ENCODE assay signal across 20 cellular contexts in genomic region chr5:135024956-135025729, GRCh38. TPM values are rescaled to one million over a fixed set of nuclear protein-coding genes. Genes with fewer than 3 reads are reported as not detected.
DNase-seq lines count a peak whose midpoint lies in the region; ATAC-seq, FAIRE-seq and TF ChIP-seq lines count a peak whose summit lies in the region.
"Had no signal": no experiment of that assay in that cellular context is flagged by ENCODE, and none has a peak within 500 bp of the region (broad histone marks: within the 10 kb centered on the region; RNA-seq: fewer than 3 reads in every experiment).

No MANE protein-coding gene starts in this region.

- no peak overlapping the region for H3K4me2 ChIP-seq in K562 (ENCODE audit: insufficient read depth, low read length)

- ATAC-seq in K562 = peak; percentile 76
- ATAC-seq in GM21423 (IDR thresholded peaks at IDR 0.05; ENCODE audit: unreplicated experiment) = no peak
- no peak for ATAC-seq in HG02610 (IDR thresholded peaks at IDR 0.05; ENCODE audit: unreplicated experiment)
- ATAC-seq: stimulated activated effector memory CD8-positive, alpha-beta T cell treated with anti-CD3 and anti-CD28 coated beads, Interleukin-12 subunit alpha, Interleukin-12 subunit beta, amount 100 ng/mL, for 72 hours had no signal

- H4K20me1 ChIP-seq in K562 (replicated peaks; ENCODE audit: control insufficient read depth, insufficient read depth, low read length) = peaks cover 10% of the 10 kb centered on the region; the same call in 1 of the 2 replicates

- no peak for TF ChIP-seq POLR2A in K562 (conservative IDR thresholded peaks at IDR 0.05)

- DNase-seq in CD14-positive monocyte (ENCODE audit: low spot score) (peak; percentile 28), HPDE6-E6E7 (ENCODE audit: extremely low spot score) (peak; percentile 95), K562 (ENCODE audit: extremely low read depth in 1 of 4, low spot score in 3 of 4) (peak; percentile 59 to 78 (median 62)), mesothelial cell of epicardium (ENCODE audit: low spot score in 2 of 2, unreplicated experiment in 2 of 2) (no peak), islet precursor cell (no peak), NCI-H446 (lab: John Stamatoyannopoulos, UW) (no peak)
- DNase-seq: activated CD4-positive, alpha-beta memory T cell treated with anti-CD3 and anti-CD28 coated beads, Interleukin-2, amount 10 ng/mL, durations not matched to agents 7 days and 5 days; amygdala; NCI-H1436; NCI-H510A treated with DMSO at 0.1 percent for 48 hours; Peyer's patch had no signal

- peaks cover 3 to 6% of the 10 kb centered on the region in 2 donors for H3K36me3 Mint-ChIP-seq in CD14-positive monocyte
- peaks cover 3% of the 10 kb centered on the region for H3K36me3 Mint-ChIP-seq in mesothelial cell of epicardium

- H3K27ac ChIP-seq in K562 (ENCODE audit: extremely low read depth, low read depth, low read length) = no peak overlapping the region
- H3K27ac ChIP-seq: Peyer's patch had no signal

- peaks cover 28% of the 10 kb centered on the region for H3K79me2 ChIP-seq in K562 (ENCODE audit: control insufficient read depth, insufficient read depth, low read length)

- no peak for TF ChIP-seq RAD21 in K562 (CRISPR knock-in tag; conservative IDR thresholded peaks at IDR 0.05 in 1 of 2, IDR thresholded peaks at IDR 0.05 in 1 of 2)

- 60% methylated on average over 11 of the region's 11 CpGs for WGBS in K562 (ENCODE audit: insufficient coverage, low coverage, missing lambda C conversion rate)

- no peaks in the 10 kb centered on the region for H3K9me3 ChIP-seq in K562 (replicated peaks; ENCODE audit: control insufficient read depth, insufficient read depth, low read depth, low read length)

- FAIRE-seq in K562 (lab: Jason Lieb, UNC) = peak; percentile 95
- FAIRE-seq: colon, GM18507, GM19239 had no signal

- TF ChIP-seq CTCF in CD14-positive monocyte (IDR thresholded peaks at IDR 0.05) = no peak
- no peak for TF ChIP-seq CTCF in K562 (IDR thresholded peaks at IDR 0.05 in 2 of 3, conservative IDR thresholded peaks at IDR 0.05 in 1 of 3; ENCODE audit: insufficient read depth in 2 of 3, low read depth in 1 of 3, low read length in 3 of 3)
- no peak for TF ChIP-seq CTCF in mesothelial cell of epicardium (IDR thresholded peaks at IDR 0.05; ENCODE audit: unreplicated experiment)

- no peaks in the 10 kb centered on the region for H3K27me3 ChIP-seq in K562 (ENCODE audit: control insufficient read depth in 2 of 2, insufficient read depth in 2 of 2, low read length in 2 of 2)

- H3K4me3 ChIP-seq in K562 = no peak overlapping the region
- H3K4me3 ChIP-seq: Peyer's patch had no signal

- H3K9me3 Mint-ChIP-seq in CD14-positive monocyte (peaks cover 0 to 13% (median 8%) of the 10 kb centered on the region in 7 donors), mesothelial cell of epicardium (no peaks in the 10 kb centered on the region)
- H3K9me3 Mint-ChIP-seq: activated CD4-positive, alpha-beta memory T cell treated with anti-CD3 and anti-CD28 coated beads, Interleukin-2, amount 10 ng/mL, durations not matched to agents 7 days and 5 days had no signal

- no peak for TF ChIP-seq EP300 in K562 (IDR thresholded peaks at IDR 0.05; ENCODE audit: low read length)

- H3K9ac ChIP-seq in K562 (ENCODE audit: insufficient read depth in 1 of 2, low read depth in 2 of 2, low read length in 2 of 2) = 0 out of 4 replicates have a peak overlapping the region, but pooled peaks of 1 of the 2 experiments have one; percentile 7

- H3K4me1 ChIP-seq in K562 (replicated peaks in 1 of 2; ENCODE audit: control insufficient read depth in 2 of 2, insufficient read depth in 2 of 2, low read length in 2 of 2) = peaks cover 7 to 42% of the 10 kb centered on the region in 2 experiments; a peak in 4 of 5 replicates

- CTCF ChIA-PET in K562 (lab: Yijun Ruan, JAX; ENCODE audit: low intra/inter-chr PET ratio) = no interaction called here

- H2AFZ ChIP-seq in K562 (ENCODE audit: low read depth, low read length) = no peak overlapping the region

- no peaks in the 10 kb centered on the region for H3K9me1 ChIP-seq in K562 (ENCODE audit: control insufficient read depth, insufficient read depth, low read length)

- in situ Hi-C loops in K562 (cut with MboI) = no loop called here

- H3K36me3 ChIP-seq in K562 (ENCODE audit: control insufficient read depth, insufficient read depth, low read length) = peaks cover 36% of the 10 kb centered on the region
- H3K36me3 ChIP-seq: Peyer's patch had no signal

- intact Hi-C loops in CD14-positive monocyte (cut with micrococcal nuclease) = no loop called here
- intact Hi-C loops in K562 (cut with micrococcal nuclease) = no loop called here

- POLR2A ChIA-PET in K562 (lab: Yijun Ruan, JAX) = interaction anchor here (0.9 to 2.8 kb wide), 10 partner anchors 8 to 301 kb away, joined by 3 to 35 read pairs (median 4); partner anchors contain the start of gene C5orf24

- H3K4me3 Mint-ChIP-seq in CD14-positive monocyte (peak overlapping the region in 1 of 2 donors; percentile 51), mesothelial cell of epicardium (no peak overlapping the region)
- H3K4me3 Mint-ChIP-seq: activated CD4-positive, alpha-beta memory T cell treated with anti-CD3 and anti-CD28 coated beads, Interleukin-2, amount 10 ng/mL, durations not matched to agents 7 days and 5 days; activated T-helper 1 cell treated with anti-CD3 and anti-CD28 coated beads, Interleukin-12 subunit alpha, Interleukin-12 subunit beta, Interleukin-2, Interleukin-4 antibody, amounts not matched to agents 30 ng/mL and 10 ng/mL and 1 ng/mL, durations not matched to agents 14 hours and 24 hours and 36 hours; stimulated activated effector memory CD8-positive, alpha-beta T cell treated with anti-CD3 and anti-CD28 coated beads, Interleukin-12 subunit alpha, Interleukin-12 subunit beta, amount 100 ng/mL, for 72 hours had no signal

- H3K27ac Mint-ChIP-seq in CD14-positive monocyte = no peak overlapping the region
- H3K27ac Mint-ChIP-seq in mesothelial cell of epicardium = peak overlapping the region; percentile 71
- H3K27ac Mint-ChIP-seq: activated CD4-positive, alpha-beta memory T cell treated with anti-CD3 and anti-CD28 coated beads, Interleukin-2, amount 10 ng/mL, durations not matched to agents 7 days and 5 days; activated T-helper 1 cell treated with anti-CD3 and anti-CD28 coated beads, Interleukin-12 subunit alpha, Interleukin-12 subunit beta, Interleukin-2, Interleukin-4 antibody, amounts not matched to agents 30 ng/mL and 10 ng/mL and 1 ng/mL, durations not matched to agents 14 hours and 24 hours and 36 hours; stimulated activated effector memory CD8-positive, alpha-beta T cell treated with anti-CD3 and anti-CD28 coated beads, Interleukin-12 subunit alpha, Interleukin-12 subunit beta, amount 100 ng/mL, for 72 hours had no signal

- H3K4me1 Mint-ChIP-seq in CD14-positive monocyte (peaks cover 8% of the 10 kb centered on the region), mesothelial cell of epicardium (peaks cover 18% of the 10 kb centered on the region)

- BruUV-seq in K562 (replicated peaks; lab: Mats Ljungman, UMichigan) = no TSS peak

- H3K27me3 Mint-ChIP-seq in CD14-positive monocyte (ENCODE audit: low read depth in 3 of 3) (peaks cover 53 to 74% (median 67%) of the 10 kb centered on the region in 3 donors), mesothelial cell of epicardium (ENCODE audit: low read depth) (peaks cover 79% of the 10 kb centered on the region)

RNA-seq across cellular contexts. Expression of gene PITX1, which starts 8.9 kb away (rescaled TPM):
- polyA plus RNA-seq in CD14-positive monocyte (not detected), K562 (2011; rRNA removed) (30.8 and 50.1 TPM in 2 replicates), K562 (2014; fragmentation: Illumina TruSeq; extraction: Trizol) (7.4 and 35.6 TPM in 2 replicates), K562 (2014; fragmentation: Nextera tagmentation; extraction: Ambion mirVana) (under 1 TPM; 0.13 to 0.17 TPM), K562 (2014; rRNA removed) (58.7 and 64.6 TPM in 2 replicates)
- total RNA-seq in K562 (2011; cell fraction: chromatin; rRNA removed; ENCODE audit: low replicate concordance) = 10.2 and 35.6 TPM in 2 replicates
- 39.9 and 42.6 TPM in 2 replicates for total RNA-seq in K562 (2011; cell fraction: nucleolus; rRNA removed)
- total RNA-seq in K562 (2011; cell fraction: nucleoplasm; rRNA removed) = 19.5 and 26.3 TPM in 2 replicates
- total RNA-seq in K562 (2014; rRNA removed) (59.8 and 73.9 TPM in 2 replicates), K562 (2014; rRNA removed; fragmentation: Illumina TruSeq; extraction: Trizol) (2.3 and 3.1 TPM in 2 replicates), K562 (2015; rRNA removed; fragmentation: Illumina TruSeq; extraction: Trizol) (24.9 and 25.3 TPM in 2 replicates), K562 (2021) (88.2 and 90.4 TPM in 2 replicates), mesothelial cell of epicardium (80.2 to 89.6 TPM (median 88.0 TPM) in 3 replicates)
- polyA plus RNA-seq in K562 (2011; cell fraction: cytosol; rRNA removed) = 91.0 and 189 TPM in 2 replicates
- polyA plus RNA-seq in K562 (2011; cell fraction: nucleus; rRNA removed) = 68.1 and 94.4 TPM in 2 replicates
- 34.0 and 38.0 TPM in 2 replicates for polyA plus RNA-seq in K562 (2012)
- polyA minus RNA-seq in K562 (2011; rRNA and poly(A)+ RNA removed) = 12.0 and 21.7 TPM in 2 replicates
- 56.3 and 80.4 TPM in 2 replicates for polyA minus RNA-seq in K562 (2011; cell fraction: cytosol; rRNA and poly(A)+ RNA removed)
- polyA minus RNA-seq in K562 (2011; cell fraction: nucleus; rRNA and poly(A)+ RNA removed) = 21.8 and 31.4 TPM in 2 replicates
- total RNA-seq: glomerular endothelial cell had no signal

RNA-seq across cellular contexts. Expression of gene CATSPER3, which starts 57.4 kb away (rescaled TPM):
- polyA plus RNA-seq in CD14-positive monocyte (under 1 TPM; 0.15 to 0.52 TPM), K562 (2011; rRNA removed) (1.5 and 1.7 TPM in 2 replicates), K562 (2014; fragmentation: Illumina TruSeq; extraction: Trizol) (0.29 and 0.37 TPM in 2 replicates), K562 (2014; fragmentation: Nextera tagmentation; extraction: Ambion mirVana) (under 1 TPM; 0.60 to 0.62 TPM), K562 (2014; rRNA removed) (0.22 and 0.61 TPM in 2 replicates)
- 3.2 TPM in 2 replicates for total RNA-seq in K562 (2011; cell fraction: chromatin; rRNA removed; ENCODE audit: low replicate concordance)
- total RNA-seq in K562 (2011; cell fraction: nucleolus; rRNA removed) = 2.2 and 2.4 TPM in 2 replicates
- 1.5 and 1.7 TPM in 2 replicates for total RNA-seq in K562 (2011; cell fraction: nucleoplasm; rRNA removed)
- total RNA-seq in K562 (2014; rRNA removed) (0.14 and 0.45 TPM in 2 replicates), K562 (2014; rRNA removed; fragmentation: Illumina TruSeq; extraction: Trizol) (0.22 and 0.44 TPM in 2 replicates), K562 (2015; rRNA removed; fragmentation: Illumina TruSeq; extraction: Trizol) (0.38 and 0.43 TPM in 2 replicates), K562 (2021) (0.34 and 0.49 TPM in 2 replicates), mesothelial cell of epicardium (1.1 to 1.5 TPM (median 1.4 TPM) in 3 replicates)
- 0.86 and 1.4 TPM in 2 replicates for polyA plus RNA-seq in K562 (2011; cell fraction: cytosol; rRNA removed)
- polyA plus RNA-seq in K562 (2011; cell fraction: nucleus; rRNA removed) = 2.2 and 4.2 TPM in 2 replicates
- 0.44 and 0.97 TPM in 2 replicates for polyA plus RNA-seq in K562 (2012)
- polyA minus RNA-seq in K562 (2011; rRNA and poly(A)+ RNA removed) = 1.3 and 1.8 TPM in 2 replicates
- polyA minus RNA-seq in K562 (2011; cell fraction: cytosol; rRNA and poly(A)+ RNA removed) = not detected in 2 replicates
- polyA minus RNA-seq in K562 (2011; cell fraction: nucleus; rRNA and poly(A)+ RNA removed) = 0.94 and 1.00 TPM in 2 replicates
- total RNA-seq: glomerular endothelial cell, osteocyte had no signal

Comparison
In these comparisons a context has a peak if more than half of its experiments do, and no peak if none do; other contexts are left out.
1. DNase-seq: peak in CD14-positive monocyte (single experiment), HPDE6-E6E7 (single experiment) and K562 (4 of 4); none in mesothelial cell of epicardium (0 of 2), islet precursor cell (single experiment) and NCI-H446 (0 of 2).